Comparison of ENCODE assay signal across 13 cellular contexts in genomic region chr11:19605500-19606371, GRCh38.
A peak's percentile ranks its signal among the peaks of the same experiment; 100 is the strongest.
DNase-seq lines count a peak whose midpoint lies in the region; ATAC-seq and TF ChIP-seq lines count a peak whose summit lies in the region.
"Had no signal": no experiment of that assay in that cellular context is flagged by ENCODE, and none has a peak within 500 bp of the region (broad histone marks: within the 10 kb centered on the region; RNA-seq: fewer than 3 reads in every experiment).

No MANE protein-coding gene starts in this region.

- peak overlapping the region; percentile 76 to 78 for H3K27ac ChIP-seq in tibial artery
- H3K27ac ChIP-seq: skin epidermis had no signal

- H3K36me3 ChIP-seq in tibial artery = no peaks in the 10 kb centered on the region

- DNase-seq in NCI-H748 (lab: John Stamatoyannopoulos, UW; ENCODE audit: unreplicated experiment) = peak; percentile 7
- DNase-seq in NCI-H748 treated with DMSO at 0.1 percent for 48 hours (lab: John Stamatoyannopoulos, UW) = no peak
- DNase-seq in T1000 (lab: John Stamatoyannopoulos, UW) = peak; percentile 5
- DNase-seq in left ventricle myocardium superior = no peak
- peak in 1 of 2 donors; percentile 55 for DNase-seq in tibial artery
- no peak for DNase-seq in superior temporal gyrus (ENCODE audit: extremely low spot score)
- no peak for DNase-seq in stimulated activated CD4-positive, alpha-beta T cell treated with anti-CD3 and anti-CD28 coated beads, Interleukin-1b, Interleukin-23, amount 100 ng/mL, for 48 hours
- DNase-seq: activated T-cell treated with anti-CD3 and anti-CD28 coated beads, Interleukin-2, amount 50 U/mL, for 72 hours; AML-193; cerebellar nuclear complex; HFFc6 had no signal

- ATAC-seq in left ventricle myocardium superior (peak; percentile 83), GM21526 (IDR thresholded peaks at IDR 0.05; ENCODE audit: low FRiP score, unreplicated experiment) (no peak)
- ATAC-seq: activated T-cell treated with anti-CD3 and anti-CD28 coated beads, Interleukin-2, amount 50 U/mL, for 72 hours had no signal

- peaks cover 7 to 79% (median 54%) of the 10 kb centered on the region in 4 donors for H3K4me1 ChIP-seq in tibial artery

- peak in 1 of 2 experiments; percentile 5 for TF ChIP-seq CTCF in tibial artery (IDR thresholded peaks at IDR 0.05)

- H3K9me3 ChIP-seq in tibial artery = no peaks in the 10 kb centered on the region

- intact Hi-C loops in left ventricle myocardium superior (cut with micrococcal nuclease) (no loop called here), tibial artery (cut with DNase I; ENCODE audit: low total_unique reads) (loop anchor here (10.0 kb wide), 1 partner anchor 69 kb away; no protein-coding TSS in a partner anchor)

- peak overlapping the region in 1 of 2 donors; percentile 12 for H3K4me3 ChIP-seq in tibial artery
- H3K4me3 ChIP-seq: skin epidermis had no signal

- H3K27me3 ChIP-seq in tibial artery = no peaks in the 10 kb centered on the region

Comparison
In these comparisons a context has a peak if more than half of its experiments do, and no peak if none do; other contexts are left out.
1. DNase-seq: peak in NCI-H748 (single experiment) and T1000 (single experiment); none in NCI-H748 treated with DMSO at 0.1 percent for 48 hours (single experiment), left ventricle myocardium superior (single experiment), superior temporal gyrus (single experiment) and stimulated activated CD4-positive, alpha-beta T cell treated with anti-CD3 and anti-CD28 coated beads, Interleukin-1b, Interleukin-23, amount 100 ng/mL, for 48 hours (single experiment).